ENCODE assay signal across 1 cellular context in genomic region chr6:31531771-31532643, GRCh38.
TF ChIP-seq lines count a peak whose summit lies in the region.

No MANE protein-coding gene starts in this region.

TF ChIP-seq in K562, 482 proteins besides CTCF, POLR2A, EP300 and RAD21 (continued from another document and continues in another):
- TF ChIP-seq E4F1 (CRISPR knock-in tag; IDR thresholded peaks at IDR 0.05; ENCODE audit: borderline replicate concordance) (no peak), SMARCE1 (IDR thresholded peaks at IDR 0.05) (no peak), MCM7 (IDR thresholded peaks at IDR 0.05) (no peak), MAZ (CRISPR knock-in tag; conservative IDR thresholded peaks at IDR 0.05 in 1 of 2, IDR thresholded peaks at IDR 0.05 in 1 of 2) (peak in 1 of 2 experiments; percentile 38; a peak in 1 of 4 replicates), EWSR1 (IDR thresholded peaks at IDR 0.05; ENCODE audit: borderline replicate concordance, low read depth, partially characterized antibody) (peak; percentile 32), HINFP (tag; conservative IDR thresholded peaks at IDR 0.05; ENCODE audit: low read depth) (no peak), SOX6 (IDR thresholded peaks at IDR 0.05) (no peak), ARID4B (CRISPR knock-in tag; IDR thresholded peaks at IDR 0.05) (no peak), RB1 (IDR thresholded peaks at IDR 0.05; ENCODE audit: low read depth) (no peak), POLR2AphosphoS5 (IDR thresholded peaks at IDR 0.05; ENCODE audit: control insufficient read depth, insufficient read depth, low read depth, low read length) (peak; percentile 7; the same call in 1 of the 2 replicates), MEF2A (IDR thresholded peaks at IDR 0.05; ENCODE audit: control insufficient read depth, low read depth, low read length) (no peak), PHTF2 (CRISPR knock-in tag; IDR thresholded peaks at IDR 0.05) (no peak), DLX4 (CRISPR knock-in tag; IDR thresholded peaks at IDR 0.05) (no peak), RBM17 (IDR thresholded peaks at IDR 0.05; ENCODE audit: borderline replicate concordance, low read depth, low read length) (no peak), XRCC3 (IDR thresholded peaks at IDR 0.05) (no peak), POLR2G (IDR thresholded peaks at IDR 0.05; ENCODE audit: low read depth, low read length) (peak; percentile 35; the same call in 1 of the 2 replicates), SP1 (CRISPR knock-in tag; IDR thresholded peaks at IDR 0.05) (no peak), ZNF639 (CRISPR knock-in tag; conservative IDR thresholded peaks at IDR 0.05 in 1 of 2, IDR thresholded peaks at IDR 0.05 in 1 of 2) (no peak), CBX1 (IDR thresholded peaks at IDR 0.05; ENCODE audit: low read depth) (no peak), RBM39 (optimal IDR thresholded peaks at IDR 0.05; ENCODE audit: low read depth, low read length) (no peak), HBP1 (CRISPR knock-in tag; IDR thresholded peaks at IDR 0.05) (0 out of 2 replicates have a peak, but pooled peaks have one; percentile 50), ZNF431 (CRISPR knock-in tag; IDR thresholded peaks at IDR 0.05) (no peak), ZNF318 (IDR thresholded peaks at IDR 0.05; ENCODE audit: borderline replicate concordance in 1 of 2, low read depth in 1 of 2) (no peak), ZNF785 (CRISPR knock-in tag; IDR thresholded peaks at IDR 0.05) (no peak), BCOR (IDR thresholded peaks at IDR 0.05) (no peak), ZNF511 (CRISPR knock-in tag; IDR thresholded peaks at IDR 0.05) (no peak), TCF3 (CRISPR knock-in tag; IDR thresholded peaks at IDR 0.05) (no peak), RHOXF2B (CRISPR knock-in tag; conservative IDR thresholded peaks at IDR 0.05) (no peak), SUPT5H (IDR thresholded peaks at IDR 0.05) (peak; percentile 79), KDM4B (IDR thresholded peaks at IDR 0.05; ENCODE audit: borderline replicate concordance in 2 of 2, low read depth in 1 of 2) (no peak), LCOR (CRISPR knock-in tag; IDR thresholded peaks at IDR 0.05) (no peak), HCFC1 (IDR thresholded peaks at IDR 0.05; ENCODE audit: low read depth, low read length) (no peak), ZBTB2 (IDR thresholded peaks at IDR 0.05) (no peak)
